Comparison of ENCODE assay signal across 8 cellular contexts in the genomic region with DNA sequence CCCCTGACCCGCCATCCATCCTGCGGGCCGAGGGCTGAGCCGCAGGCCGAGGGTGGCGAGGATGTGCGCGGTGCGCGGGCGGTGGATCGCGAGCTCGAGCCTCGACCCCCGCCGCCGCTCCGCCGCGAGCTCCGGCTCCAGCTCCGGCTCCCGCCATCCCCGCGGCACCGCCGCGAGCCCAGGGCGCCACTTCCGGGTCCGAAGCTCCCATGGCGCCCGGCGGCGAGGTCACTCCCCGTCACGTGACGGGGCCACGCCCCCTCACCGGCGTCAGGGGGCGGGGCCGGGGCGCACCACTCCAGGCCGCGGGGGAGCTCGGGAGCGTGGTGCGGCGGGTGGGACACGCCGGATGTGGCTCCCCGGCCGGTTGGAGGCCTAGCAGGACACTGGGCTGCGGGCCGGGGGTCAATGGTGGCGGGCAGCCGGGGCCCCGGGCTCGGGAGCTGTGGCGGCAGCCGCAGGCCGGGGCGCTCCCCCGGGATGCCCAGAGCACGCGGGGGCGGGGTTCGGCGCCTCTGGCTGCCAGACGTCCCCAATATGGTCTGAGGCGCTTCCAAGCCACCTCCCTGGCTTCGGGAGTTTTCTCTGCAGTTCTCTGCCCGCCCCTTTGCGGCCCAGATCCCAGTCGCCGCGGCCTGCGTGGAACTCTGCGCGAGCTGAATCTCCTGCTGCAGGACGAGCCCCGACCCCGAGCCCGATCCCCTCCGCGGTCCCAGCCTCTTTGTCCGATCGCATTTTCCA. TPM values are rescaled to one million over a fixed set of nuclear protein-coding genes. Genes with fewer than 3 reads are reported as not detected.
A peak's percentile ranks its signal among the peaks of the same experiment; 100 is the strongest.
DNase-seq lines count a peak whose midpoint lies in the region; ATAC-seq and TF ChIP-seq lines count a peak whose summit lies in the region.

A gene with protein sequence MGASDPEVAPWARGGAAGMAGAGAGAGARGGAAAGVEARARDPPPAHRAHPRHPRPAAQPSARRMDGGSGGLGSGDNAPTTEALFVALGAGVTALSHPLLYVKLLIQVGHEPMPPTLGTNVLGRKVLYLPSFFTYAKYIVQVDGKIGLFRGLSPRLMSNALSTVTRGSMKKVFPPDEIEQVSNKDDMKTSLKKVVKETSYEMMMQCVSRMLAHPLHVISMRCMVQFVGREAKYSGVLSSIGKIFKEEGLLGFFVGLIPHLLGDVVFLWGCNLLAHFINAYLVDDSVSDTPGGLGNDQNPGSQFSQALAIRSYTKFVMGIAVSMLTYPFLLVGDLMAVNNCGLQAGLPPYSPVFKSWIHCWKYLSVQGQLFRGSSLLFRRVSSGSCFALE (minus strand): TSS at position 234 of the 741 bp plus-strand sequence. CDS start 23 bp downstream, at position 211.

- peak; percentile 77 for ATAC-seq in HG03175 (IDR thresholded peaks at IDR 0.05; ENCODE audit: unreplicated experiment)

- in situ Hi-C loops in GM18951 (cut with MboI; ENCODE audit: low sequenced_read_pairs, unreplicated experiment) = loop anchor here (25.0 kb wide), 1 partner anchor 374 kb away; no protein-coding TSS in a partner anchor

- H3K36me3 ChIP-seq in kidney epithelial cell (ENCODE audit: control insufficient read depth, insufficient read depth, low read length) = no peaks in the 10 kb centered on the region

- TF ChIP-seq CTCF in AG09309 (IDR thresholded peaks at IDR 0.05; ENCODE audit: control insufficient read depth, insufficient read depth, low read depth, low read length, missing control alignments) = no peak
- TF ChIP-seq CTCF in kidney epithelial cell (IDR thresholded peaks at IDR 0.05; ENCODE audit: insufficient read depth, low read length, poor library complexity, severe bottlenecking) = no peak

- peak; percentile 99 for TF ChIP-seq POLR2A in GM18951 (IDR thresholded peaks at IDR 0.05; ENCODE audit: extremely low read depth, insufficient read depth, insufficient read length)

- peaks cover 2% of the 10 kb centered on the region for H3K27me3 ChIP-seq in kidney epithelial cell (ENCODE audit: control insufficient read depth, insufficient read depth, low read length)

- H3K4me3 ChIP-seq in AG09309 (ENCODE audit: control insufficient read depth, low read depth, low read length) (peak within 1 kb of the TSS; percentile 100), kidney epithelial cell (ENCODE audit: low read depth, low read length) (peak within 1 kb of the TSS; percentile 100)

- DNase-seq in AG09309 (ENCODE audit: low read depth) (peak; percentile 62), NCI-H345 (lab: John Stamatoyannopoulos, UW) (peak; percentile 91), cerebellar cortex (ENCODE audit: low spot score) (peak; percentile 93), kidney epithelial cell (ENCODE audit: low read depth) (no peak)
- peak; percentile 92 for DNase-seq in activated CD4-positive, CD25-positive, alpha-beta regulatory T cell treated with anti-CD3 and anti-CD28 coated beads, Interleukin-2, amount 50 U/mL, for 72 hours
- peak; percentile 88 for DNase-seq in stimulated activated CD4-positive, alpha-beta T cell treated with anti-CD3 and anti-CD28 coated beads, Interleukin-15, amount 100 ng/mL, for 24 hours

RNA-seq across cellular contexts. Expression of the gene that starts here (rescaled TPM):
- total RNA-seq in kidney epithelial cell = 172 and 173 TPM in 2 replicates
